Comparison of ENCODE assay signal across 25 cellular contexts in genomic region chr2:71720283-71720560, GRCh38.
A peak's percentile ranks its signal among the peaks of the same experiment; 100 is the strongest.
DNase-seq lines count a peak whose midpoint lies in the region; ATAC-seq and TF ChIP-seq lines count a peak whose summit lies in the region.
"Had no signal": no experiment of that assay in that cellular context is flagged by ENCODE, and none has a peak within 500 bp of the region (broad histone marks: within the 10 kb centered on the region; RNA-seq: fewer than 3 reads in every experiment).

No MANE protein-coding gene starts in this region.

- ATAC-seq in GM21447 (IDR thresholded peaks at IDR 0.05; ENCODE audit: unreplicated experiment) = no peak
- ATAC-seq: activated CD4-positive, CD25-positive, alpha-beta regulatory T cell treated with anti-CD3 and anti-CD28 coated beads, Interleukin-2, amount 50 U/mL, for 24 hours; foreskin keratinocyte; GM12878; left colon had no signal

- intact Hi-C loops in transverse colon (cut with DNase I; ENCODE audit: low total_unique reads) = no loop called here

- H3F3A ChIP-seq in GM23248 (ENCODE audit: insufficient read depth) = peaks cover 11% of the 10 kb centered on the region

- peak overlapping the region; percentile 60 for H2BK15ac ChIP-seq in mesenchymal stem cell (ENCODE audit: low read depth, poor library complexity, severe bottlenecking)

- H2BK12ac ChIP-seq in mesenchymal stem cell (ENCODE audit: low read length in 2 of 2) = peak overlapping the region; percentile 94 to 97
- no peak overlapping the region for H2BK12ac ChIP-seq in trophoblast cell (ENCODE audit: low read length)

- H3K4ac ChIP-seq in mesenchymal stem cell (ENCODE audit: low read depth in 1 of 2, low read length in 2 of 2) = peak overlapping the region in 1 of 2 experiments; percentile 85
- H3K4ac ChIP-seq in trophoblast cell (ENCODE audit: low read depth, low read length) = no peak overlapping the region

- H3K4me1 ChIP-seq in GM23248 (ENCODE audit: insufficient read depth) (peaks cover 44% of the 10 kb centered on the region), mesenchymal stem cell (ENCODE audit: control insufficient read depth, insufficient read depth, low read depth, low read length) (peaks cover 29% of the 10 kb centered on the region), transverse colon (peaks cover 0 to 32% (median 16%) of the 10 kb centered on the region in 4 donors), trophoblast cell (ENCODE audit: control insufficient read depth in 1 of 2, insufficient read depth in 2 of 2, low read length in 2 of 2) (no peaks in the 10 kb centered on the region)
- H3K4me1 ChIP-seq: foreskin keratinocyte had no signal

- peak overlapping the region in 1 of 2 experiments; percentile 53 for H3K14ac ChIP-seq in mesenchymal stem cell (ENCODE audit: low read length in 2 of 2)
- no peak overlapping the region for H3K14ac ChIP-seq in trophoblast cell (ENCODE audit: low read length)

- H4K8ac ChIP-seq in mesenchymal stem cell (ENCODE audit: low read length) = no peak overlapping the region
- H4K8ac ChIP-seq in trophoblast cell (ENCODE audit: low read depth, low read length) = no peak overlapping the region

- H3K23ac ChIP-seq in mesenchymal stem cell (ENCODE audit: low read length in 2 of 2) = no peak overlapping the region
- no peak overlapping the region for H3K23ac ChIP-seq in trophoblast cell (ENCODE audit: low read length)

- H2BK5ac ChIP-seq in mesenchymal stem cell (ENCODE audit: low read depth, low read length, poor library complexity, severe bottlenecking) = no peak overlapping the region
- H2BK5ac ChIP-seq in trophoblast cell (ENCODE audit: low read depth, low read length, poor library complexity) = no peak overlapping the region

- TF ChIP-seq POLR2A in transverse colon (IDR thresholded peaks at IDR 0.05) = no peak

- H4K20me1 ChIP-seq in GM23248 (ENCODE audit: insufficient read depth) = no peaks in the 10 kb centered on the region

- H3K9me3 ChIP-seq in GM23248 (ENCODE audit: low read depth) = peaks cover 9% of the 10 kb centered on the region
- peaks cover 12% of the 10 kb centered on the region for H3K9me3 ChIP-seq in mesenchymal stem cell (ENCODE audit: control insufficient read depth, low read length)
- peaks cover 0 to 6% of the 10 kb centered on the region in 2 donors for H3K9me3 ChIP-seq in transverse colon
- peaks cover 3% of the 10 kb centered on the region for H3K9me3 ChIP-seq in trophoblast cell (ENCODE audit: insufficient read depth, low read depth, low read length)

- in situ Hi-C loops in GM23248 (cut with MboI) = no loop called here
- in situ Hi-C loops in transverse colon (cut with MboI; ENCODE audit: low pct_ligation_motif_present in 1 of 4, low pct_unique_long_range_greater_than_20kb in 1 of 4, low sequenced_read_pairs in 3 of 4) = no loop called here

- H4K91ac ChIP-seq in mesenchymal stem cell (ENCODE audit: low read length) = no peak overlapping the region
- H4K91ac ChIP-seq in trophoblast cell (ENCODE audit: low read depth, low read length) = no peak overlapping the region

- H4K12ac ChIP-seq in trophoblast cell (ENCODE audit: low read depth, low read length) = no peak overlapping the region

- no peaks in the 10 kb centered on the region for H3K9me2 ChIP-seq in GM23248 (ENCODE audit: insufficient read depth)

- H3K27ac ChIP-seq in GM23248 (no peak overlapping the region), mesenchymal stem cell (ENCODE audit: low read length, poor library complexity, severe bottlenecking) (no peak overlapping the region), transverse colon (peak overlapping the region in 3 of 4 donors; percentile 52 to 59 (median 57)), trophoblast cell (ENCODE audit: low read depth, low read length) (no peak overlapping the region)
- H3K27ac ChIP-seq: epithelial cell of prostate, foreskin keratinocyte, neural progenitor cell had no signal

- no peaks in the 10 kb centered on the region for H3K36me3 ChIP-seq in GM23248 (ENCODE audit: low read depth)
- H3K36me3 ChIP-seq in mesenchymal stem cell (ENCODE audit: control insufficient read depth in 1 of 2, insufficient read depth in 2 of 2, low read depth in 1 of 2, low read length in 2 of 2) = no peaks in the 10 kb centered on the region
- no peaks in the 10 kb centered on the region for H3K36me3 ChIP-seq in transverse colon
- no peaks in the 10 kb centered on the region for H3K36me3 ChIP-seq in trophoblast cell (ENCODE audit: control insufficient read depth in 1 of 2, insufficient read depth in 2 of 2, low read length in 2 of 2)
- H3K36me3 ChIP-seq: neural progenitor cell, tibial nerve had no signal

- DNase-seq in GM23248 (peak; percentile 61), RPMI7951 (ENCODE audit: low read depth) (peak; percentile 56), mesenchymal stem cell (no peak), transverse colon (no peak), trophoblast cell (no peak)
- DNase-seq in stimulated activated CD4-positive, alpha-beta T cell treated with anti-CD3 and anti-CD28 coated beads, Interleukin-12 subunit alpha, Interleukin-12 subunit beta, amount 100 ng/mL, for 4 hours = no peak
- DNase-seq: activated CD4-positive, alpha-beta T cell treated with anti-CD3 and anti-CD28 coated beads, Interleukin-2, amount 50 U/mL, for 48 hours; activated CD8-positive, alpha-beta memory T cell treated with anti-CD3 and anti-CD28 coated beads, Interleukin-2, amount 50 U/mL, for 4 hours; activated naive CD4-positive, alpha-beta T cell treated with anti-CD3 and anti-CD28 coated beads, Interleukin-2, amount 50 U/mL, for 16 hours; amygdala; effector CD8-positive, alpha-beta T cell; foreskin keratinocyte; left colon; NCI-H1092 treated with DMSO at 0.1 percent for 48 hours; NCI-H1930; NCI-H69; RPMI8226; stimulated activated naive CD4-positive, alpha-beta T cell; T-helper 1 cell had no signal

- H2AFZ ChIP-seq in GM23248 (no peak overlapping the region), mesenchymal stem cell (ENCODE audit: low read depth, low read length) (no peak overlapping the region), trophoblast cell (ENCODE audit: insufficient read depth, low read length, poor library complexity) (no peak overlapping the region)
- H2AFZ ChIP-seq: neural progenitor cell had no signal

- H3K4me3 ChIP-seq in GM23248 = no peak overlapping the region
- no peak overlapping the region for H3K4me3 ChIP-seq in mesenchymal stem cell (ENCODE audit: insufficient read depth in 1 of 2, low read depth in 1 of 2, low read length in 2 of 2)
- no peak overlapping the region for H3K4me3 ChIP-seq in transverse colon
- H3K4me3 ChIP-seq in trophoblast cell (ENCODE audit: low read depth, low read length) = no peak overlapping the region
- H3K4me3 ChIP-seq: GM12878, neural progenitor cell, tibial nerve had no signal

- H3K18ac ChIP-seq in mesenchymal stem cell (ENCODE audit: low read depth in 1 of 2, low read length in 2 of 2) (peak overlapping the region in 1 of 2 experiments; percentile 71), trophoblast cell (ENCODE audit: low read length) (no peak overlapping the region)

- H3K27me3 ChIP-seq in GM23248 (replicated peaks; ENCODE audit: insufficient read depth) = no peaks in the 10 kb centered on the region
- peaks cover 0 to 11% of the 10 kb centered on the region in 2 experiments for H3K27me3 ChIP-seq in mesenchymal stem cell (ENCODE audit: control insufficient read depth in 1 of 2, insufficient read depth in 1 of 2, low read length in 2 of 2)
- no peaks in the 10 kb centered on the region for H3K27me3 ChIP-seq in transverse colon
- H3K27me3 ChIP-seq in trophoblast cell (ENCODE audit: insufficient read depth, low read length) = no peaks in the 10 kb centered on the region
- H3K27me3 ChIP-seq: neural progenitor cell, tibial nerve had no signal

- H3K79me2 ChIP-seq in GM23248 (ENCODE audit: insufficient read depth) (no peaks in the 10 kb centered on the region), trophoblast cell (ENCODE audit: control insufficient read depth, insufficient read depth, low read length, poor library complexity) (no peaks in the 10 kb centered on the region)

- H3K79me1 ChIP-seq in mesenchymal stem cell (replicated peaks; ENCODE audit: low read length, poor library complexity, severe bottlenecking) (no peaks in the 10 kb centered on the region), trophoblast cell (ENCODE audit: low read length) (no peaks in the 10 kb centered on the region)

- H3K4me2 ChIP-seq in GM23248 (ENCODE audit: unreplicated experiment) = peak overlapping the region; percentile 14
- no peak overlapping the region for H3K4me2 ChIP-seq in mesenchymal stem cell (ENCODE audit: low read length, poor library complexity, severe bottlenecking)
- H3K4me2 ChIP-seq in trophoblast cell (ENCODE audit: low read length) = no peak overlapping the region
- H3K4me2 ChIP-seq: neural progenitor cell had no signal

- H2BK120ac ChIP-seq in mesenchymal stem cell (ENCODE audit: low read depth, low read length) (no peak overlapping the region), trophoblast cell (ENCODE audit: insufficient read depth, low read length, poor library complexity) (no peak overlapping the region)

- no peak overlapping the region for H2AK5ac ChIP-seq in mesenchymal stem cell (ENCODE audit: low read length, severe bottlenecking)
- H2AK5ac ChIP-seq in trophoblast cell (ENCODE audit: low read length) = no peak overlapping the region

- H3K9ac ChIP-seq in GM23248 (no peak overlapping the region), mesenchymal stem cell (ENCODE audit: low read length) (no peak overlapping the region), trophoblast cell (ENCODE audit: low read length) (no peak overlapping the region)
- H3K9ac ChIP-seq: neural progenitor cell had no signal

- TF ChIP-seq EP300 in transverse colon (IDR thresholded peaks at IDR 0.05; ENCODE audit: low read depth) = no peak

- TF ChIP-seq CTCF in transverse colon (IDR thresholded peaks at IDR 0.05) = no peak

Comparison
In these comparisons a context has a peak if more than half of its experiments do, and no peak if none do; other contexts are left out.
1. DNase-seq: peak in GM23248 (single experiment) and RPMI7951 (single experiment); none in mesenchymal stem cell (single experiment), transverse colon (single experiment), trophoblast cell (0 of 2) and stimulated activated CD4-positive, alpha-beta T cell treated with anti-CD3 and anti-CD28 coated beads, Interleukin-12 subunit alpha, Interleukin-12 subunit beta, amount 100 ng/mL, for 4 hours (single experiment).
2. H3K27ac ChIP-seq: peak in transverse colon (3 of 4); none in GM23248 (single experiment), mesenchymal stem cell (single experiment) and trophoblast cell (single experiment).